Comparison of ENCODE assay signal across 15 cellular contexts in the genomic region with DNA sequence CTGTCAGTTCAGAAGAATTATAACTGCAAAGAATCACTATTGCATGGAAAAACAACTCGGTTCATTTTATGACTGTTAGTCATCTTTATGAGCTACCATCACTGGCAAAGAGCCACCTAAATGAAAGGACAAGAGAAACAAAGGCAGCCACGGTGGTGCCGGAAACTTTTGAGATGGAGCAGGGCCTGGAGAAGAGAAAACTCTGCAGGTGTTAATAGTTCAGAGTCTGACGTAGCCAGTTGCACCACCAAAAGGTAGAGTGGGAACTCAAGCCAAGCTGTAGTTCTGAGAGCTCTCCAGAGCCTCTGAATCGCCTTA.
A peak's percentile ranks its signal among the peaks of the same experiment; 100 is the strongest.
DNase-seq lines count a peak whose midpoint lies in the region; ATAC-seq, FAIRE-seq and TF ChIP-seq lines count a peak whose summit lies in the region.
"Had no signal": no experiment of that assay in that cellular context is flagged by ENCODE, and none has a peak within 500 bp of the region (broad histone marks: within the 10 kb centered on the region; RNA-seq: fewer than 3 reads in every experiment).

No MANE protein-coding gene starts in this region.

- H3K4me1 ChIP-seq in CD8-positive, alpha-beta T cell (ENCODE audit: insufficient read depth, low read length), result no peaks in the 10 kb centered on the region
- H3K4me1 ChIP-seq in H9 (ENCODE audit: insufficient read depth, low read length) (peaks cover 4% of the 10 kb centered on the region; the same call in 1 of the 2 replicates), astrocyte (ENCODE audit: insufficient read depth, low read length) (no peaks in the 10 kb centered on the region)
- H3K4me1 ChIP-seq: BLaER1 had no signal

- no peaks in the 10 kb centered on the region for H3K79me1 ChIP-seq in H9 (ENCODE audit: insufficient read depth, low read depth, low read length, poor library complexity, severe bottlenecking)

- POLR2A ChIA-PET in CD8-positive, alpha-beta T cell (lab: Charles Lee), result no interaction called here

- H2BK5ac ChIP-seq in H9 (ENCODE audit: insufficient read length, low read length), result no peak overlapping the region

- H3K27me3 ChIP-seq in CD8-positive, alpha-beta T cell (ENCODE audit: insufficient read depth, low read length), result no peaks in the 10 kb centered on the region
- H3K27me3 ChIP-seq in H9 (ENCODE audit: insufficient read depth, low read length) (no peaks in the 10 kb centered on the region), astrocyte (ENCODE audit: insufficient read depth, low read length) (peaks cover 5% of the 10 kb centered on the region)
- H3K27me3 ChIP-seq: BLaER1, neutrophil had no signal

- no peak overlapping the region for H3K23ac ChIP-seq in H9 (ENCODE audit: insufficient read length, low read depth, low read length)

- no peak overlapping the region for H2BK20ac ChIP-seq in H9 (ENCODE audit: low read depth, low read length, poor library complexity, severe bottlenecking)

- H3K4me1 Mint-ChIP-seq in CD8-positive, alpha-beta T cell (ENCODE audit: low read depth), result peaks cover 5% of the 10 kb centered on the region
- H3K4me1 Mint-ChIP-seq in H9, result peaks cover 53 to 59% of the 10 kb centered on the region in 2 experiments
- no peaks in the 10 kb centered on the region for H3K4me1 Mint-ChIP-seq in astrocyte (ENCODE audit: low read depth, unreplicated experiment)
- peaks cover 21% of the 10 kb centered on the region for H3K4me1 Mint-ChIP-seq in osteocyte (ENCODE audit: unreplicated experiment)

- no peaks in the 10 kb centered on the region for H3K9me3 Mint-ChIP-seq in CD8-positive, alpha-beta T cell
- H3K9me3 Mint-ChIP-seq in H9 (no peaks in the 10 kb centered on the region), astrocyte (ENCODE audit: unreplicated experiment) (no peaks in the 10 kb centered on the region), osteocyte (ENCODE audit: unreplicated experiment) (no peaks in the 10 kb centered on the region)
- H3K9me3 Mint-ChIP-seq: activated CD4-positive, alpha-beta T cell treated with anti-CD3 and anti-CD28 coated beads, Interleukin-2, amount 10 ng/mL, durations not matched to agents 24 days and 14 days; activated T-cell treated with anti-CD3 and anti-CD28 coated beads, Interleukin-2, amount 50 U/mL, for 24 hours; central memory CD8-positive, alpha-beta T cell had no signal

- no peak overlapping the region for H3K4me3 ChIP-seq in CD8-positive, alpha-beta T cell (ENCODE audit: low read depth, low read length)
- H3K4me3 ChIP-seq in astrocyte (ENCODE audit: insufficient read depth, low read depth, low read length), result no peak overlapping the region
- H3K4me3 ChIP-seq: BLaER1 had no signal

- H2BK12ac ChIP-seq in H9 (ENCODE audit: insufficient read length, low read depth, low read length), result no peak overlapping the region

- no peak for DNase-seq in CD8-positive, alpha-beta T cell
- DNase-seq in H9 (no peak), astrocyte (ENCODE audit: low read depth) (no peak), osteocyte (ENCODE audit: extremely low spot score, unreplicated experiment) (no peak), SW480 (ENCODE audit: low spot score) (no peak), LoVo (ENCODE audit: low spot score) (no peak)
- DNase-seq in activated naive CD4-positive, alpha-beta T cell (lab: John Stamatoyannopoulos, UW), result no peak
- no peak for DNase-seq in activated naive CD4-positive, alpha-beta T cell treated with anti-CD3 and anti-CD28 coated beads, Interleukin-2, amount 50 U/mL, for 16 hours
- DNase-seq: NCI-H187 had no signal

- no peak overlapping the region for H3K4me3 Mint-ChIP-seq in CD8-positive, alpha-beta T cell
- H3K4me3 Mint-ChIP-seq in H9, result no peak overlapping the region
- no peak overlapping the region for H3K4me3 Mint-ChIP-seq in astrocyte (ENCODE audit: unreplicated experiment)
- no peak overlapping the region for H3K4me3 Mint-ChIP-seq in osteocyte (ENCODE audit: unreplicated experiment)
- H3K4me3 Mint-ChIP-seq: activated CD4-positive, alpha-beta T cell treated with anti-CD3 and anti-CD28 coated beads, Interleukin-2, amount 10 ng/mL, durations not matched to agents 24 days and 14 days; activated T-cell treated with anti-CD3 and anti-CD28 coated beads, Interleukin-2, amount 50 U/mL, for 24 hours; central memory CD8-positive, alpha-beta T cell had no signal

- no peak overlapping the region for H3K18ac ChIP-seq in H9 (ENCODE audit: insufficient read length, low read depth, low read length)

- no peaks in the 10 kb centered on the region for H3K23me2 ChIP-seq in H9 (ENCODE audit: insufficient read length, low read depth, low read length, poor library complexity, severe bottlenecking)

- H3K56ac ChIP-seq in H9 (ENCODE audit: insufficient read length, low read depth, low read length), result no peak overlapping the region

- H3K36me3 Mint-ChIP-seq in CD8-positive, alpha-beta T cell, result no peaks in the 10 kb centered on the region
- H3K36me3 Mint-ChIP-seq in H9 (ENCODE audit: insufficient read depth in 1 of 3, low read depth in 3 of 3) (no peaks in the 10 kb centered on the region), astrocyte (ENCODE audit: low read depth, unreplicated experiment) (no peaks in the 10 kb centered on the region), osteocyte (ENCODE audit: unreplicated experiment) (no peaks in the 10 kb centered on the region)

- H3K27me3 Mint-ChIP-seq in CD8-positive, alpha-beta T cell (ENCODE audit: low read depth), result peaks cover 12% of the 10 kb centered on the region
- H3K27me3 Mint-ChIP-seq in H9 (ENCODE audit: low read depth) (no peaks in the 10 kb centered on the region; the same call in 1 of the 2 replicates), astrocyte (ENCODE audit: low read depth, unreplicated experiment) (peaks cover 16% of the 10 kb centered on the region), osteocyte (ENCODE audit: unreplicated experiment) (peaks cover 50% of the 10 kb centered on the region)

- no peaks in the 10 kb centered on the region for H3K9me3 ChIP-seq in CD8-positive, alpha-beta T cell (ENCODE audit: low read length)
- H3K9me3 ChIP-seq in H9 (ENCODE audit: control insufficient read depth, low read depth, low read length) (no peaks in the 10 kb centered on the region), astrocyte (ENCODE audit: insufficient read depth, low read depth, low read length) (no peaks in the 10 kb centered on the region)
- H3K9me3 ChIP-seq: BLaER1, neutrophil had no signal

- H3K9ac ChIP-seq in H9 (ENCODE audit: extremely low read depth, insufficient read length, low read length), result no peak overlapping the region
- H3K9ac ChIP-seq in astrocyte (ENCODE audit: low read length), result no peak overlapping the region
- H3K9ac ChIP-seq: BLaER1 had no signal

- H3K27ac Mint-ChIP-seq in CD8-positive, alpha-beta T cell, result no peak overlapping the region
- peak overlapping the region in 1 of 3 experiments; percentile 19; a peak in 1 of 7 replicates for H3K27ac Mint-ChIP-seq in H9
- H3K27ac Mint-ChIP-seq in astrocyte (ENCODE audit: unreplicated experiment), result no peak overlapping the region
- no peak overlapping the region for H3K27ac Mint-ChIP-seq in osteocyte (ENCODE audit: unreplicated experiment)
- H3K27ac Mint-ChIP-seq: activated CD4-positive, alpha-beta T cell treated with anti-CD3 and anti-CD28 coated beads, Interleukin-2, amount 10 ng/mL, durations not matched to agents 24 days and 14 days; activated T-cell treated with anti-CD3 and anti-CD28 coated beads, Interleukin-2, amount 50 U/mL, for 24 hours had no signal

- WGBS in H9 (ENCODE audit: extremely low coverage, insufficient read length, low lambda C conversion rate), result no CpG with 5 or more reads among the region's 5 CpGs

- no peak overlapping the region for H3K4ac ChIP-seq in H9 (ENCODE audit: low read depth, low read length)

- no peak overlapping the region for H3T11ph ChIP-seq in H9 (ENCODE audit: low read length)

- H4K8ac ChIP-seq in H9 (replicated peaks; ENCODE audit: insufficient read length, low read depth, low read length), result no peak overlapping the region

- H2BK15ac ChIP-seq in H9 (ENCODE audit: low read depth, low read length), result no peak overlapping the region

- no peak for ATAC-seq in CD8-positive, alpha-beta T cell

- no peak overlapping the region for H4K5ac ChIP-seq in H9 (ENCODE audit: insufficient read length, low read depth, low read length)

- no peak overlapping the region for H2BK120ac ChIP-seq in H9 (ENCODE audit: low read depth, low read length, poor library complexity, severe bottlenecking)

- H4K20me1 ChIP-seq in H9 (ENCODE audit: control insufficient read depth, insufficient read depth, insufficient read length), result no peaks in the 10 kb centered on the region
- H4K20me1 ChIP-seq in astrocyte (ENCODE audit: insufficient read depth, low read length), result no peaks in the 10 kb centered on the region
- H4K20me1 ChIP-seq: BLaER1 had no signal

- no peaks in the 10 kb centered on the region for H3K36me3 ChIP-seq in CD8-positive, alpha-beta T cell (ENCODE audit: insufficient read depth, low read length)
- H3K36me3 ChIP-seq in astrocyte (ENCODE audit: insufficient read depth, low read length), result no peaks in the 10 kb centered on the region
- H3K36me3 ChIP-seq: BLaER1, neutrophil had no signal

- TF ChIP-seq CTCF in CD8-positive, alpha-beta T cell (IDR thresholded peaks at IDR 0.05), result peak; percentile 42
- peak; percentile 14; the same call in 1 of the 3 replicates for TF ChIP-seq CTCF in H9 (conservative IDR thresholded peaks at IDR 0.05)
- TF ChIP-seq CTCF in astrocyte (IDR thresholded peaks at IDR 0.05; ENCODE audit: insufficient read depth, low read depth, low read length), result no peak
- TF ChIP-seq CTCF in osteocyte (IDR thresholded peaks at IDR 0.05), result peak; percentile 7

- intact Hi-C loops in CD8-positive, alpha-beta T cell (cut with DNase I, micrococcal nuclease), result loop anchor here in 1 of 2 experiments (1.0 kb wide), 1 partner anchor 1426 kb away; no protein-coding TSS in a partner anchor

- H4K91ac ChIP-seq in H9 (ENCODE audit: insufficient read length, low read depth, low read length), result no peak overlapping the region

- no peak overlapping the region for H2AK5ac ChIP-seq in H9 (ENCODE audit: insufficient read length, low read length)

- H3K79me2 ChIP-seq in H9 (ENCODE audit: insufficient read depth, low read length) (no peaks in the 10 kb centered on the region), astrocyte (ENCODE audit: insufficient read depth, low read length) (no peaks in the 10 kb centered on the region)

- no peak for FAIRE-seq in astrocyte (lab: Jason Lieb, UNC)
- FAIRE-seq: RCC 7860 had no signal

- CTCF ChIA-PET in CD8-positive, alpha-beta T cell (lab: Charles Lee), result interaction anchor here (0.7 to 4.7 kb wide), 21 partner anchors 8 to 1433 kb away, joined by 3 to 38 read pairs (median 4); no protein-coding TSS in a partner anchor

- H3K27ac ChIP-seq in CD8-positive, alpha-beta T cell (ENCODE audit: low read depth, low read length), result no peak overlapping the region
- H3K27ac ChIP-seq in H9 (ENCODE audit: insufficient read length, low read depth, low read length), result no peak overlapping the region
- H3K27ac ChIP-seq in astrocyte (ENCODE audit: low read depth, low read length), result no peak overlapping the region
- H3K27ac ChIP-seq: BLaER1, neutrophil had no signal

- H3K4me2 ChIP-seq in H9 (ENCODE audit: insufficient read depth, insufficient read length, low read length) (no peak overlapping the region), astrocyte (ENCODE audit: low read length) (peak overlapping the region; percentile 57)
- H3K4me2 ChIP-seq: BLaER1 had no signal

- H3K14ac ChIP-seq in H9 (ENCODE audit: insufficient read depth, low read length), result no peak overlapping the region

- no peak overlapping the region for H2AFZ ChIP-seq in H9 (ENCODE audit: low read length)
- peak overlapping the region; percentile 55 for H2AFZ ChIP-seq in astrocyte (ENCODE audit: low read depth, low read length)
